In genomic region chr21:33230518-33231324, GRCh38 we compare ENCODE assay signal across 8 cellular contexts. TPM values are rescaled to one million over a fixed set of nuclear protein-coding genes. Genes with fewer than 3 reads are reported as not detected.
DNase-seq lines count a peak whose midpoint lies in the region; ATAC-seq and TF ChIP-seq lines count a peak whose summit lies in the region.

No MANE protein-coding gene starts in this region.

- WGBS in ectodermal cell, 2 experiments: 1 to 5% methylated on average over 28 to 31 of the region's 31 CpGs
- under 1% methylated on average over 17 of the region's 31 CpGs for WGBS in right lobe of liver (ENCODE audit: insufficient coverage, low coverage, low lambda C conversion rate, missing lambda C conversion rate)

- TF ChIP-seq EP300 in Ishikawa (IDR thresholded peaks at IDR 0.05; ENCODE audit: borderline replicate concordance): no peak

- no peaks in the 10 kb centered on the region for H3K36me3 ChIP-seq in ectodermal cell (ENCODE audit: control insufficient read depth, insufficient read depth, low read length)
- no peaks in the 10 kb centered on the region for H3K36me3 ChIP-seq in right lobe of liver
- no peaks in the 10 kb centered on the region for H3K36me3 ChIP-seq in subcutaneous abdominal adipose tissue (ENCODE audit: control insufficient read depth in 5 of 5, insufficient read depth in 5 of 5, low read length in 5 of 5)

- H3K9ac ChIP-seq in subcutaneous abdominal adipose tissue (ENCODE audit: low read length in 5 of 5): peak overlapping the region; percentile 91 to 97 (median 92)

- peak; percentile 66 for DNase-seq in GM03348 (ENCODE audit: low spot score)
- peak; percentile 67 to 70 (median 67) for DNase-seq in right lobe of liver

- no peak for TF ChIP-seq RAD21 in Ishikawa (IDR thresholded peaks at IDR 0.05; ENCODE audit: low read depth)

- H3K4me1 ChIP-seq in ectodermal cell (ENCODE audit: control insufficient read depth, insufficient read depth, low read length) (peaks cover 7% of the 10 kb centered on the region), right lobe of liver (peaks cover 0 to 37% (median 16%) of the 10 kb centered on the region in 4 donors), subcutaneous abdominal adipose tissue (ENCODE audit: control insufficient read depth in 5 of 5, insufficient read depth in 5 of 5, low read length in 5 of 5) (peaks cover 7 to 44% (median 35%) of the 10 kb centered on the region in 5 donors)

- H3K27me3 ChIP-seq in ectodermal cell (ENCODE audit: control insufficient read depth, insufficient read depth, low read length, poor library complexity, severe bottlenecking): no peaks in the 10 kb centered on the region
- no peaks in the 10 kb centered on the region for H3K27me3 ChIP-seq in right lobe of liver
- peaks cover 0 to 2% (median 0%) of the 10 kb centered on the region in 5 donors for H3K27me3 ChIP-seq in subcutaneous abdominal adipose tissue (ENCODE audit: control insufficient read depth in 5 of 5, insufficient read depth in 4 of 5, low read length in 5 of 5)

- H3K4me3 ChIP-seq in WI38 (ENCODE audit: low read depth, low read length): peak overlapping the region; percentile 86
- peak overlapping the region; percentile 91 for H3K4me3 ChIP-seq in ectodermal cell (ENCODE audit: insufficient read depth, low read depth, low read length)
- peak overlapping the region; percentile 97 to 99 (median 98) for H3K4me3 ChIP-seq in right lobe of liver
- H3K4me3 ChIP-seq in subcutaneous abdominal adipose tissue (ENCODE audit: low read depth in 1 of 5, low read length in 5 of 5): peak overlapping the region; percentile 85 to 95 (median 91)

- H3K27ac ChIP-seq in ectodermal cell (ENCODE audit: insufficient read depth, low read depth, low read length, poor library complexity, severe bottlenecking) (peak overlapping the region; percentile 85), right lobe of liver (peak overlapping the region; percentile 93 to 98 (median 93)), subcutaneous abdominal adipose tissue (ENCODE audit: low read depth, low read length) (peak overlapping the region; percentile 93)

- intact Hi-C loops in right lobe of liver (cut with DNase I): no loop called here

- no peak for TF ChIP-seq POLR2A in right lobe of liver (IDR thresholded peaks at IDR 0.05)

- H3K9me3 ChIP-seq in ectodermal cell (ENCODE audit: control insufficient read depth, low read length): no peaks in the 10 kb centered on the region
- no peaks in the 10 kb centered on the region for H3K9me3 ChIP-seq in right lobe of liver
- no peaks in the 10 kb centered on the region for H3K9me3 ChIP-seq in subcutaneous abdominal adipose tissue (ENCODE audit: control insufficient read depth in 5 of 5, low read length in 5 of 5)

- peak; percentile 15; the same call in 1 of the 2 replicates for TF ChIP-seq CTCF in WI38 (IDR thresholded peaks at IDR 0.05; ENCODE audit: low read depth, low read length)
- TF ChIP-seq CTCF in right lobe of liver (IDR thresholded peaks at IDR 0.05): peak in 2 of 4 donors; percentile 11 to 13

- ATAC-seq in GM21528 (IDR thresholded peaks at IDR 0.05; ENCODE audit: low FRiP score, unreplicated experiment): peak; percentile 43
- ATAC-seq in right lobe of liver: peak; percentile 24 to 52 (median 44)
- no peak for ATAC-seq in HG02981 (IDR thresholded peaks at IDR 0.05; ENCODE audit: unreplicated experiment)

TF ChIP-seq in Ishikawa, 13 proteins besides CTCF, POLR2A, EP300 and RAD21:
- TF ChIP-seq TAF1 (IDR thresholded peaks at IDR 0.05; ENCODE audit: low read depth): no peak
- TF ChIP-seq CEBPB (IDR thresholded peaks at IDR 0.05): no peak
- peak; percentile 4; the same call in 1 of the 2 replicates for TF ChIP-seq ZBTB7A (IDR thresholded peaks at IDR 0.05; ENCODE audit: low read depth)
- no peak for TF ChIP-seq USF1 (IDR thresholded peaks at IDR 0.05)
- no peak for TF ChIP-seq YY1 (IDR thresholded peaks at IDR 0.05; ENCODE audit: low read depth)
TF ChIP-seq in Ishikawa: peak in this region for 1.

RNA-seq across cellular contexts. Expression of gene IFNAR2, which starts 1.0 kb away (rescaled TPM):
- polyA plus RNA-seq in ectodermal cell (2013, experiment 1 of 4): 19.9 TPM
- polyA plus RNA-seq in ectodermal cell (2013, experiment 2 of 4): 17.8 TPM
- 19.7 TPM for polyA plus RNA-seq in ectodermal cell (2013, experiment 3 of 4)
- polyA plus RNA-seq in ectodermal cell (2013, experiment 4 of 4): 20.5 TPM
- 10 to 100 TPM; 12.4 to 35.5 (median 16.3) TPM for total RNA-seq in right lobe of liver

RNA-seq across cellular contexts. Expression of gene IL10RB, which starts 35.4 kb away (rescaled TPM):
- polyA plus RNA-seq in ectodermal cell (2013, experiment 1 of 4): 7.7 TPM
- polyA plus RNA-seq in ectodermal cell (2013, experiment 2 of 4): 8.2 TPM
- polyA plus RNA-seq in ectodermal cell (2013, experiment 3 of 4): 6.1 TPM
- 9.3 TPM for polyA plus RNA-seq in ectodermal cell (2013, experiment 4 of 4)
- 10 to 100 TPM; 10.5 to 24.2 (median 20.3) TPM for total RNA-seq in right lobe of liver
